In the genomic region with DNA sequence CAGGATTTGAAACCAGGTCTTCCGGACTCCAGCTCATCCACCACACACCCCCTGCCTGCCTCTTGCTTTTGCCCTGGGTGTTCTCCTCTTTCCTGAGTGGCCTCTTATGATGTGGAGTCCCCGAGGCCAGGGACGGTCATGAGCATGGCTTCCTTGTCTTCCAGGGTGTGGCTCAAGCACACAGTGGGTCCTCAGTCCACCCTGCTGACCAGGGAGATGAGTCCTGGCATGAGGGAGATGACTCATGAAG, we compare ENCODE assay signal across 1 cellular context.
TF ChIP-seq lines count a peak whose summit lies in the region.

No MANE protein-coding gene starts in this region.

TF ChIP-seq in K562, 482 proteins besides CTCF, POLR2A, EP300 and RAD21 (continues in another document):
- TF ChIP-seq ZFX (CRISPR knock-in tag; IDR thresholded peaks at IDR 0.05) (no peak), ZNF12 (CRISPR knock-in tag; IDR thresholded peaks at IDR 0.05) (no peak), YBX1 (IDR thresholded peaks at IDR 0.05) (no peak), PTTG1 (tag; IDR thresholded peaks at IDR 0.05; ENCODE audit: low read depth) (no peak), TSHZ1 (CRISPR knock-in tag; IDR thresholded peaks at IDR 0.05) (no peak), NR3C1 (CRISPR knock-in tag; IDR thresholded peaks at IDR 0.05) (no peak), ZNF143 (CRISPR knock-in tag; IDR thresholded peaks at IDR 0.05) (no peak), TEAD4 (IDR thresholded peaks at IDR 0.05; ENCODE audit: low read length) (0 out of 2 replicates have a peak, but pooled peaks have one; percentile 3), TEAD4 (CRISPR knock-in tag; IDR thresholded peaks at IDR 0.05; ENCODE audit: borderline replicate concordance) (no peak), ZNF408 (CRISPR knock-in tag; IDR thresholded peaks at IDR 0.05; ENCODE audit: low read depth) (no peak), ZC3H4 (CRISPR knock-in tag; IDR thresholded peaks at IDR 0.05; ENCODE audit: borderline replicate concordance) (no peak; the same call in 1 of the 2 replicates), FOXJ3 (CRISPR knock-in tag; IDR thresholded peaks at IDR 0.05) (no peak), CXXC5 (CRISPR knock-in tag; IDR thresholded peaks at IDR 0.05) (no peak), BACH1 (tag; IDR thresholded peaks at IDR 0.05) (no peak), SRSF9 (IDR thresholded peaks at IDR 0.05; ENCODE audit: borderline replicate concordance, low read depth, low read length) (no peak), ZNF589 (CRISPR knock-in tag; IDR thresholded peaks at IDR 0.05; ENCODE audit: low read depth) (no peak; the same call in 1 of the 2 replicates), ASH1L (IDR thresholded peaks at IDR 0.05; ENCODE audit: borderline replicate concordance, low read depth, partially characterized antibody) (no peak), TRIM24 (IDR thresholded peaks at IDR 0.05) (no peak), LCOR (CRISPR knock-in tag; IDR thresholded peaks at IDR 0.05) (peak; percentile 36; the same call in 1 of the 2 replicates), SREBF2 (CRISPR knock-in tag; IDR thresholded peaks at IDR 0.05) (peak; percentile 77; the same call in 1 of the 2 replicates), BRF2 (IDR thresholded peaks at IDR 0.05; ENCODE audit: borderline replicate concordance, insufficient read depth, insufficient read length) (no peak), NFIC (IDR thresholded peaks at IDR 0.05) (no peak), ETV6 (IDR thresholded peaks at IDR 0.05; ENCODE audit: borderline replicate concordance in 1 of 2, low read depth in 2 of 2, low read length in 1 of 2) (no peak), ETV6 (CRISPR knock-in tag; IDR thresholded peaks at IDR 0.05; ENCODE audit: borderline replicate concordance) (no peak), POLR2AphosphoS5 (IDR thresholded peaks at IDR 0.05; ENCODE audit: control insufficient read depth, insufficient read depth, low read depth, low read length) (no peak), DNMT1 (IDR thresholded peaks at IDR 0.05) (no peak), ZNF395 (CRISPR knock-in tag; IDR thresholded peaks at IDR 0.05) (no peak), PYGO2 (tag; IDR thresholded peaks at IDR 0.05) (no peak), ZNF175 (CRISPR knock-in tag; IDR thresholded peaks at IDR 0.05; ENCODE audit: low read depth) (0 out of 2 replicates have a peak, but pooled peaks have one; percentile 17), MXI1 (IDR thresholded peaks at IDR 0.05; ENCODE audit: low read depth, low read length) (no peak), EZH2 (IDR thresholded peaks at IDR 0.05; ENCODE audit: borderline replicate concordance, low read depth, low read length) (no peak), STAG1 (CRISPR knock-in tag; IDR thresholded peaks at IDR 0.05; ENCODE audit: borderline replicate concordance) (no peak), PHF21A (IDR thresholded peaks at IDR 0.05; ENCODE audit: borderline replicate concordance, low read depth) (no peak), ZNF584 (CRISPR knock-in tag; IDR thresholded peaks at IDR 0.05; ENCODE audit: low read depth) (no peak), SIX5 (IDR thresholded peaks at IDR 0.05; ENCODE audit: borderline replicate concordance in 1 of 2, insufficient read depth in 1 of 2, low read depth in 1 of 2, low read length in 2 of 2) (no peak), ZNF282 (CRISPR knock-in tag; IDR thresholded peaks at IDR 0.05) (no peak), AFF4 (CRISPR knock-in tag; IDR thresholded peaks at IDR 0.05) (peak; percentile 13; the same call in 1 of the 2 replicates), KAT7 (CRISPR knock-in tag; IDR thresholded peaks at IDR 0.05; ENCODE audit: borderline replicate concordance) (no peak; the same call in 1 of the 2 replicates), CEBPB (tag; IDR thresholded peaks at IDR 0.05) (no peak), ZNF347 (CRISPR knock-in tag; IDR thresholded peaks at IDR 0.05; ENCODE audit: low read depth) (no peak), HCFC1 (IDR thresholded peaks at IDR 0.05; ENCODE audit: low read depth, low read length) (no peak)
- TF ChIP-seq, protein P1, sequence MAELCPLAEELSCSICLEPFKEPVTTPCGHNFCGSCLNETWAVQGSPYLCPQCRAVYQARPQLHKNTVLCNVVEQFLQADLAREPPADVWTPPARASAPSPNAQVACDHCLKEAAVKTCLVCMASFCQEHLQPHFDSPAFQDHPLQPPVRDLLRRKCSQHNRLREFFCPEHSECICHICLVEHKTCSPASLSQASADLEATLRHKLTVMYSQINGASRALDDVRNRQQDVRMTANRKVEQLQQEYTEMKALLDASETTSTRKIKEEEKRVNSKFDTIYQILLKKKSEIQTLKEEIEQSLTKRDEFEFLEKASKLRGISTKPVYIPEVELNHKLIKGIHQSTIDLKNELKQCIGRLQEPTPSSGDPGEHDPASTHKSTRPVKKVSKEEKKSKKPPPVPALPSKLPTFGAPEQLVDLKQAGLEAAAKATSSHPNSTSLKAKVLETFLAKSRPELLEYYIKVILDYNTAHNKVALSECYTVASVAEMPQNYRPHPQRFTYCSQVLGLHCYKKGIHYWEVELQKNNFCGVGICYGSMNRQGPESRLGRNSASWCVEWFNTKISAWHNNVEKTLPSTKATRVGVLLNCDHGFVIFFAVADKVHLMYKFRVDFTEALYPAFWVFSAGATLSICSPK (IDR thresholded peaks at IDR 0.05; ENCODE audit: borderline replicate concordance) = no peak
- TF ChIP-seq, protein P2, sequence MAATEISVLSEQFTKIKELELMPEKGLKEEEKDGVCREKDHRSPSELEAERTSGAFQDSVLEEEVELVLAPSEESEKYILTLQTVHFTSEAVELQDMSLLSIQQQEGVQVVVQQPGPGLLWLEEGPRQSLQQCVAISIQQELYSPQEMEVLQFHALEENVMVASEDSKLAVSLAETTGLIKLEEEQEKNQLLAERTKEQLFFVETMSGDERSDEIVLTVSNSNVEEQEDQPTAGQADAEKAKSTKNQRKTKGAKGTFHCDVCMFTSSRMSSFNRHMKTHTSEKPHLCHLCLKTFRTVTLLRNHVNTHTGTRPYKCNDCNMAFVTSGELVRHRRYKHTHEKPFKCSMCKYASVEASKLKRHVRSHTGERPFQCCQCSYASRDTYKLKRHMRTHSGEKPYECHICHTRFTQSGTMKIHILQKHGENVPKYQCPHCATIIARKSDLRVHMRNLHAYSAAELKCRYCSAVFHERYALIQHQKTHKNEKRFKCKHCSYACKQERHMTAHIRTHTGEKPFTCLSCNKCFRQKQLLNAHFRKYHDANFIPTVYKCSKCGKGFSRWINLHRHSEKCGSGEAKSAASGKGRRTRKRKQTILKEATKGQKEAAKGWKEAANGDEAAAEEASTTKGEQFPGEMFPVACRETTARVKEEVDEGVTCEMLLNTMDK (IDR thresholded peaks at IDR 0.05; ENCODE audit: borderline replicate concordance, insufficient read depth, low read depth, low read length, poor library complexity, severe bottlenecking) = no peak
- TF ChIP-seq, protein P3, sequence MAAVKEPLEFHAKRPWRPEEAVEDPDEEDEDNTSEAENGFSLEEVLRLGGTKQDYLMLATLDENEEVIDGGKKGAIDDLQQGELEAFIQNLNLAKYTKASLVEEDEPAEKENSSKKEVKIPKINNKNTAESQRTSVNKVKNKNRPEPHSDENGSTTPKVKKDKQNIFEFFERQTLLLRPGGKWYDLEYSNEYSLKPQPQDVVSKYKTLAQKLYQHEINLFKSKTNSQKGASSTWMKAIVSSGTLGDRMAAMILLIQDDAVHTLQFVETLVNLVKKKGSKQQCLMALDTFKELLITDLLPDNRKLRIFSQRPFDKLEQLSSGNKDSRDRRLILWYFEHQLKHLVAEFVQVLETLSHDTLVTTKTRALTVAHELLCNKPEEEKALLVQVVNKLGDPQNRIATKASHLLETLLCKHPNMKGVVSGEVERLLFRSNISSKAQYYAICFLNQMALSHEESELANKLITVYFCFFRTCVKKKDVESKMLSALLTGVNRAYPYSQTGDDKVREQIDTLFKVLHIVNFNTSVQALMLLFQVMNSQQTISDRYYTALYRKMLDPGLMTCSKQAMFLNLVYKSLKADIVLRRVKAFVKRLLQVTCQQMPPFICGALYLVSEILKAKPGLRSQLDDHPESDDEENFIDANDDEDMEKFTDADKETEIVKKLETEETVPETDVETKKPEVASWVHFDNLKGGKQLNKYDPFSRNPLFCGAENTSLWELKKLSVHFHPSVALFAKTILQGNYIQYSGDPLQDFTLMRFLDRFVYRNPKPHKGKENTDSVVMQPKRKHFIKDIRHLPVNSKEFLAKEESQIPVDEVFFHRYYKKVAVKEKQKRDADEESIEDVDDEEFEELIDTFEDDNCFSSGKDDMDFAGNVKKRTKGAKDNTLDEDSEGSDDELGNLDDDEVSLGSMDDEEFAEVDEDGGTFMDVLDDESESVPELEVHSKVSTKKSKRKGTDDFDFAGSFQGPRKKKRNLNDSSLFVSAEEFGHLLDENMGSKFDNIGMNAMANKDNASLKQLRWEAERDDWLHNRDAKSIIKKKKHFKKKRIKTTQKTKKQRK (IDR thresholded peaks at IDR 0.05; ENCODE audit: borderline replicate concordance, low read depth, low read length) = no peak
- TF ChIP-seq, protein P4, sequence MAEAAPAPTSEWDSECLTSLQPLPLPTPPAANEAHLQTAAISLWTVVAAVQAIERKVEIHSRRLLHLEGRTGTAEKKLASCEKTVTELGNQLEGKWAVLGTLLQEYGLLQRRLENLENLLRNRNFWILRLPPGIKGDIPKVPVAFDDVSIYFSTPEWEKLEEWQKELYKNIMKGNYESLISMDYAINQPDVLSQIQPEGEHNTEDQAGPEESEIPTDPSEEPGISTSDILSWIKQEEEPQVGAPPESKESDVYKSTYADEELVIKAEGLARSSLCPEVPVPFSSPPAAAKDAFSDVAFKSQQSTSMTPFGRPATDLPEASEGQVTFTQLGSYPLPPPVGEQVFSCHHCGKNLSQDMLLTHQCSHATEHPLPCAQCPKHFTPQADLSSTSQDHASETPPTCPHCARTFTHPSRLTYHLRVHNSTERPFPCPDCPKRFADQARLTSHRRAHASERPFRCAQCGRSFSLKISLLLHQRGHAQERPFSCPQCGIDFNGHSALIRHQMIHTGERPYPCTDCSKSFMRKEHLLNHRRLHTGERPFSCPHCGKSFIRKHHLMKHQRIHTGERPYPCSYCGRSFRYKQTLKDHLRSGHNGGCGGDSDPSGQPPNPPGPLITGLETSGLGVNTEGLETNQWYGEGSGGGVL (CRISPR knock-in tag; IDR thresholded peaks at IDR 0.05) = no peak
